In genomic region chr19:56147307-56147706, GRCh38 we compare ENCODE assay signal across 20 cellular contexts. TPM values are rescaled to one million over a fixed set of nuclear protein-coding genes. Genes with fewer than 3 reads are reported as not detected.
DNase-seq lines count a peak whose midpoint lies in the region; ATAC-seq and TF ChIP-seq lines count a peak whose summit lies in the region.
"Had no signal": no experiment of that assay in that cellular context is flagged by ENCODE, and none has a peak within 500 bp of the region (broad histone marks: within the 10 kb centered on the region; RNA-seq: fewer than 3 reads in every experiment).

No MANE protein-coding gene starts in this region.

- peaks cover 10% of the 10 kb centered on the region for H3K36me3 Mint-ChIP-seq in glutamatergic neuron (ENCODE audit: unreplicated experiment)
- H3K36me3 Mint-ChIP-seq in CD14-positive monocyte, result peaks cover 14 to 34% of the 10 kb centered on the region in 2 donors

- H3K27me3 ChIP-seq in adrenal gland (no peaks in the 10 kb centered on the region), aorta (ENCODE audit: control insufficient read depth in 1 of 2, insufficient read depth in 2 of 2, low read length in 1 of 2) (no peaks in the 10 kb centered on the region)

- H3K4me3 ChIP-seq in adrenal gland (no peak overlapping the region), aorta (ENCODE audit: low read length in 2 of 2) (no peak overlapping the region)

- ATAC-seq in aorta (ENCODE audit: low FRiP score), result peak; percentile 8
- ATAC-seq: HCT116 had no signal

- intact Hi-C loops in adrenal gland (cut with DNase I) (no loop called here), aorta (cut with DNase I) (loop anchor here in 1 of 2 donors (10.0 kb wide), 1 partner anchor 167 kb away; the partner anchor contains the start of gene ZSCAN5A), CD14-positive monocyte (cut with micrococcal nuclease) (no loop called here)

- H3K9me3 ChIP-seq in adrenal gland (replicated peaks in 1 of 3) (no peaks in the 10 kb centered on the region), aorta (ENCODE audit: control insufficient read depth, low read length) (no peaks in the 10 kb centered on the region)
- H3K9me3 ChIP-seq: SK-N-SH had no signal

- peaks cover 9% of the 10 kb centered on the region for H3K9me3 Mint-ChIP-seq in glutamatergic neuron (ENCODE audit: unreplicated experiment)
- H3K9me3 Mint-ChIP-seq in CD14-positive monocyte, result peaks cover 0 to 3% (median 2%) of the 10 kb centered on the region in 7 donors
- H3K9me3 Mint-ChIP-seq: CD4-positive, alpha-beta T cell had no signal

- no peak overlapping the region for H3K4me3 Mint-ChIP-seq in glutamatergic neuron (ENCODE audit: unreplicated experiment)
- no peak overlapping the region for H3K4me3 Mint-ChIP-seq in CD14-positive monocyte
- H3K4me3 Mint-ChIP-seq: CD4-positive, alpha-beta T cell had no signal

- TF ChIP-seq CTCF in adrenal gland (IDR thresholded peaks at IDR 0.05) (no peak), glutamatergic neuron (IDR thresholded peaks at IDR 0.05; ENCODE audit: partially characterized antibody, unreplicated experiment) (no peak), CD14-positive monocyte (IDR thresholded peaks at IDR 0.05) (no peak)

- H3K4me1 Mint-ChIP-seq in glutamatergic neuron (ENCODE audit: low read depth, unreplicated experiment), result peaks cover 17% of the 10 kb centered on the region
- H3K4me1 Mint-ChIP-seq in CD14-positive monocyte, result peaks cover 7% of the 10 kb centered on the region

- TF ChIP-seq POLR2A in adrenal gland (IDR thresholded peaks at IDR 0.05), result no peak

- DNase-seq in adrenal gland (peak in 6 of 7 donors; percentile 27 to 65 (median 56)), glutamatergic neuron (peak; percentile 47), aorta (no peak), DMS79 treated with DMSO at 0.1 percent for 48 hours (lab: John Stamatoyannopoulos, UW) (no peak), CD14-positive monocyte (ENCODE audit: low spot score) (no peak)
- DNase-seq: CD4-positive, alpha-beta T cell; COR-L47; DMS79; Kasumi-1; NCI-H1694 treated with DMSO at 0.1 percent for 48 hours; NCI-H2081 treated with DMSO at 0.1 percent for 48 hours; NCI-H2171 treated with DMSO at 0.1 percent for 48 hours; NCI-H524 treated with DMSO at 0.1 percent for 48 hours; NCI-H82; SIG-M5; SK-N-SH had no signal

- H3K27me3 Mint-ChIP-seq in glutamatergic neuron (ENCODE audit: unreplicated experiment) (peaks cover 5% of the 10 kb centered on the region), CD14-positive monocyte (ENCODE audit: low read depth in 3 of 3) (peaks cover 0 to 2% (median 0%) of the 10 kb centered on the region in 3 donors)
- H3K27me3 Mint-ChIP-seq: CD4-positive, alpha-beta T cell had no signal

- H3K36me3 ChIP-seq in adrenal gland (replicated peaks in 1 of 2) (peaks cover 0 to 5% of the 10 kb centered on the region in 2 donors), aorta (ENCODE audit: control insufficient read depth in 1 of 2, insufficient read depth in 2 of 2, low read length in 1 of 2) (peaks cover 0 to 2% of the 10 kb centered on the region in 2 donors)

- WGBS in adrenal gland, 4 donors, result 48 to 60% (median 54%) methylated on average over 9 to 22 of the region's 22 CpGs
- WGBS in aorta, 2 donors, result 92 to 94% methylated on average over 22 of the region's 22 CpGs

- H3K27ac Mint-ChIP-seq in glutamatergic neuron (ENCODE audit: unreplicated experiment) (peak overlapping the region; percentile 33), CD14-positive monocyte (no peak overlapping the region)
- H3K27ac Mint-ChIP-seq: CD4-positive, alpha-beta T cell had no signal

- H3K27ac ChIP-seq in adrenal gland (peak overlapping the region in 2 of 5 donors; percentile 44 to 72), aorta (ENCODE audit: low read depth in 1 of 2, low read length in 2 of 2) (no peak overlapping the region)

- H3K4me1 ChIP-seq in adrenal gland (replicated peaks in 1 of 2) (peaks cover 6 to 17% of the 10 kb centered on the region in 2 donors), aorta (ENCODE audit: control insufficient read depth in 1 of 2, insufficient read depth in 2 of 2, low read length in 2 of 2) (no peaks in the 10 kb centered on the region)

RNA-seq across cellular contexts. Expression of gene ZNF444, which starts 6.2 kb away (rescaled TPM):
- 10 to 100 TPM; 19.5 to 66.3 (median 35.8) TPM for total RNA-seq in adrenal gland
- polyA plus RNA-seq in adrenal gland, result 10 to 100 TPM in 2 of 3 donors, 1 to 10 TPM in 1; 7.2 to 63.9 (median 39.4) TPM
- 56.9 TPM for total RNA-seq in glutamatergic neuron (ENCODE audit: unreplicated experiment)
- total RNA-seq in aorta, result 10 to 100 TPM; 23.0 to 26.1 TPM
- 10 to 100 TPM; 10.3 to 48.3 TPM for polyA plus RNA-seq in aorta
- 1 to 10 TPM; 2.7 to 3.5 TPM for polyA plus RNA-seq in CD14-positive monocyte

RNA-seq across cellular contexts. Expression of gene ZNF787, which starts 26.2 kb away (rescaled TPM):
- total RNA-seq in adrenal gland (10 to 100 TPM in 7 of 8 donors, 1 to 10 TPM in 1; 8.5 to 51.5 (median 27.8) TPM), glutamatergic neuron (ENCODE audit: unreplicated experiment) (59.7 TPM), aorta (10 to 100 TPM; 23.9 to 25.5 TPM)
- polyA plus RNA-seq in adrenal gland (10 to 100 TPM in 2 of 3 donors, 1 to 10 TPM in 1; 4.6 to 44.7 (median 31.0) TPM), aorta (10 to 100 TPM in 1 of 2 donors, 1 to 10 TPM in 1; 6.6 to 12.1 TPM), CD14-positive monocyte (1 to 10 TPM; 1.2 to 1.8 TPM)

RNA-seq across cellular contexts. Expression of gene GALP, which starts 28.5 kb away (rescaled TPM):
- total RNA-seq in adrenal gland, result not detected
- not detected for polyA plus RNA-seq in adrenal gland
- not detected for total RNA-seq in glutamatergic neuron (ENCODE audit: unreplicated experiment)
- total RNA-seq in aorta, result not detected
- polyA plus RNA-seq in aorta, result not detected
- polyA plus RNA-seq in CD14-positive monocyte, result not detected
- total RNA-seq: CD4-positive, alpha-beta T cell; H1; MCF 10A had no signal
- polyA plus RNA-seq: BJ, SK-N-SH had no signal

RNA-seq across cellular contexts. Expression of gene ZSCAN5B, which starts 50.3 kb away (rescaled TPM):
- under 1 TPM in 2 of 8 donors, not detected in 6; 0.11 to 0.19 TPM for total RNA-seq in adrenal gland
- polyA plus RNA-seq in adrenal gland, result under 1 TPM in 2 of 3 donors, not detected in 1; 0.09 to 0.13 TPM
- not detected for total RNA-seq in glutamatergic neuron (ENCODE audit: unreplicated experiment)
- not detected for total RNA-seq in aorta
- polyA plus RNA-seq in aorta, result not detected
- not detected for polyA plus RNA-seq in CD14-positive monocyte
- total RNA-seq: CD4-positive, alpha-beta T cell; H1; MCF 10A had no signal
- polyA plus RNA-seq: H1, SK-N-SH had no signal

RNA-seq across cellular contexts. Expression of gene ZSCAN5C, which starts 54.8 kb away (rescaled TPM):
- total RNA-seq in adrenal gland (not detected), glutamatergic neuron (ENCODE audit: unreplicated experiment) (0.32 TPM), aorta (not detected)
- polyA plus RNA-seq in adrenal gland (not detected), aorta (not detected), CD14-positive monocyte (not detected)
- total RNA-seq: CD4-positive, alpha-beta T cell; H1; MCF 10A had no signal
- polyA plus RNA-seq: BJ, H1, SK-N-SH had no signal

Comparison
In these comparisons a context has a peak if more than half of its experiments do, and no peak if none do; other contexts are left out.
1. DNase-seq: peak in adrenal gland (6 of 7) and glutamatergic neuron (single experiment); none in aorta (0 of 2), DMS79 treated with DMSO at 0.1 percent for 48 hours (single experiment) and CD14-positive monocyte (single experiment).